ENCODE assay signal across 11 cellular contexts in the genomic region with DNA sequence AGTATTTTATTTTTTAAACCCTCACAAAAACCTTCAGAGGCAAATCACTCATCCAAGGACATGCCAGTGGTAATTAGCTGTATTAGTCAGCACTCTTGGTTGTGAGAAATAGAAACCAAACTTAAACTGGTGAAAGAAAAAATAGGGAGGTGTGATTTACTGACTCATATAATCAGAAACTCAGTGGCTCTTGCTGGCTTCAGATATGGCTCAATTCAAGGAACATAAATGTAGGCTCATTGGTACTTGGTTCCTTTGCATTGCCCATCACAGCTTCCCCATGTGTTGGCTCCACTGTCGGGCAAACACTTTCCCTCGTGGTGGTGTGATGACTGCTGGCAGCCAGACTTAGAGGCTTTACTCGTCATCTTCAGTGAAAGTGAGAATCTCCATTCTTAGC.
DNase-seq lines count a peak whose midpoint lies in the region; ATAC-seq, FAIRE-seq and TF ChIP-seq lines count a peak whose summit lies in the region.
"Had no signal": no experiment of that assay in that cellular context is flagged by ENCODE, and none has a peak within 500 bp of the region (broad histone marks: within the 10 kb centered on the region; RNA-seq: fewer than 3 reads in every experiment).

No MANE protein-coding gene starts in this region.

- CTCF ChIA-PET in mammary epithelial cell (lab: Charles Lee; ENCODE audit: low non-redundant PET): no interaction called here

- no peak overlapping the region for H2AFZ ChIP-seq in mammary epithelial cell (ENCODE audit: low read depth, low read length)

- no peak for TF ChIP-seq CTCF in mammary epithelial cell (conservative IDR thresholded peaks at IDR 0.05 in 1 of 2, IDR thresholded peaks at IDR 0.05 in 1 of 2; ENCODE audit: extremely low read depth in 1 of 2, insufficient read depth in 1 of 2, low read depth in 1 of 2, low read length in 2 of 2)

- in situ Hi-C loops in mammary epithelial cell (cut with MboI; ENCODE audit: low sequenced_read_pairs in 2 of 2): loop anchor here in 1 of 2 donors (25.0 kb wide), 1 partner anchor 440 kb away; no protein-coding TSS in a partner anchor

- DNase-seq in mammary epithelial cell (peak; percentile 42), retina (peak; percentile 44), small intestine (no peak), NCI-H510A treated with DMSO at 0.1 percent for 48 hours (lab: John Stamatoyannopoulos, UW) (no peak), left lobe of liver (ENCODE audit: low spot score) (no peak)
- DNase-seq: GOT3, mesendoderm, NCI-H1694 had no signal

- intact Hi-C loops in mammary epithelial cell (cut with micrococcal nuclease): no loop called here

- no peaks in the 10 kb centered on the region for H3K9me3 ChIP-seq in mammary epithelial cell (replicated peaks; ENCODE audit: insufficient read depth, low read length)
- H3K9me3 ChIP-seq in small intestine (ENCODE audit: control insufficient read depth, low read depth): no peaks in the 10 kb centered on the region

- no TSS peak for BruUV-seq in mammary epithelial cell (replicated peaks; lab: Mats Ljungman, UMichigan)

- no peaks in the 10 kb centered on the region for H3K4me1 ChIP-seq in mammary epithelial cell (ENCODE audit: insufficient read depth, low read length)
- no peaks in the 10 kb centered on the region for H3K4me1 ChIP-seq in small intestine (ENCODE audit: control insufficient read depth in 2 of 2, insufficient read depth in 1 of 2, low read depth in 1 of 2, low read length in 1 of 2)

- no peaks in the 10 kb centered on the region for H3K27me3 ChIP-seq in mammary epithelial cell (ENCODE audit: insufficient read depth, low read length)
- H3K27me3 ChIP-seq in small intestine (ENCODE audit: control insufficient read depth in 2 of 2, insufficient read depth in 2 of 2, low read length in 2 of 2): no peaks in the 10 kb centered on the region

- dilution Hi-C loops in mammary epithelial cell (cut with HindIII; ENCODE audit: low sequenced_read_pairs): no loop called here

- no peaks in the 10 kb centered on the region for H4K20me1 ChIP-seq in mammary epithelial cell (ENCODE audit: insufficient read depth, low read length)

- H3K4me2 ChIP-seq in mammary epithelial cell (ENCODE audit: insufficient read depth, low read depth, low read length): no peak overlapping the region

- no peak for FAIRE-seq in small intestine (lab: Jason Lieb, UNC)

- H3K4me3 ChIP-seq in mammary epithelial cell (replicated peaks in 1 of 3; ENCODE audit: insufficient read depth in 1 of 3, low read depth in 2 of 3, low read length in 3 of 3) (no peak overlapping the region), small intestine (ENCODE audit: low read depth in 1 of 2, low read length in 2 of 2) (no peak overlapping the region)
- H3K4me3 ChIP-seq: skin epidermis had no signal

- H3K36me3 ChIP-seq in mammary epithelial cell (ENCODE audit: insufficient read depth, low read length) (no peaks in the 10 kb centered on the region), small intestine (ENCODE audit: control insufficient read depth in 2 of 2, insufficient read depth in 2 of 2, low read length in 2 of 2) (no peaks in the 10 kb centered on the region)

- ATAC-seq in GM19463 (IDR thresholded peaks at IDR 0.05; ENCODE audit: unreplicated experiment) (peak; percentile 61), HG03175 (IDR thresholded peaks at IDR 0.05; ENCODE audit: unreplicated experiment) (peak; percentile 80), left lobe of liver (no peak)

- H3K79me2 ChIP-seq in mammary epithelial cell (ENCODE audit: insufficient read depth, low read length): no peaks in the 10 kb centered on the region

- no peak overlapping the region for H3K9ac ChIP-seq in mammary epithelial cell (ENCODE audit: insufficient read depth, low read length)

- H3K27ac ChIP-seq in mammary epithelial cell (ENCODE audit: insufficient read depth, low read depth, low read length) (no peak overlapping the region), small intestine (ENCODE audit: low read depth in 1 of 2, low read length in 1 of 2) (no peak overlapping the region)
- H3K27ac ChIP-seq: skin epidermis had no signal

- WGBS in mammary epithelial cell (ENCODE audit: low coverage, missing lambda C conversion rate): 86% methylated on average over 3 of the region's 3 CpGs
- WGBS in small intestine, 3 donors: 76 to 87% (median 83%) methylated on average over 3 of the region's 3 CpGs

Comparison
In these comparisons a context has a peak if more than half of its experiments do, and no peak if none do; other contexts are left out.
1. DNase-seq: peak in mammary epithelial cell (single experiment) and retina (single experiment); none in small intestine (single experiment), NCI-H510A treated with DMSO at 0.1 percent for 48 hours (single experiment) and left lobe of liver (single experiment).